26 cellular contexts compared by ENCODE assay signal in the genomic region with DNA sequence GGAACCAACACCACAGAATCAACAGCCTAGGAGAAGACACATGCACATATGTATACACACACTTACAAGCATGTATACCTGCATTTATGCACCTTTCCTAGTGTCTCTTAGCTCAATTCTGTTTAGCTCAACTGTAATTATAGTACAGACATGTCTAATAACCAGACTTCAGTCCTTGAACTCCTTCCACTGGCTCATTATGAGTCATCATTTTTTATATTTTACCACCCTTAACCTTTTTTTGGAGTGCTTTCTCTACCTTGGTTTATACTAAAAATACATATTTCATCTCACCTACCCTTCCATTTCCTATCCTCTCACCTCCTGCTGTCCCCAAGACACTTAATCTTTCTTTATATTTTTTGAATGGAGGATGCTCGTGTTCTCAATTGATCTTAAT.
"Had no signal": no experiment of that assay in that cellular context is flagged by ENCODE, and none has a peak within 500 bp of the region (broad histone marks: within the 10 kb centered on the region; RNA-seq: fewer than 3 reads in every experiment).

No MANE protein-coding gene starts in this region.

- ATAC-seq: activated naive CD4-positive, alpha-beta T cell treated with anti-CD3 and anti-CD28 coated beads, Interleukin-2, amount 50 U/mL, for 72 hours; gastroesophageal sphincter; heart right ventricle; WTC11 had no signal

- H3K4me1 Mint-ChIP-seq: activated CD4-positive, alpha-beta memory T cell treated with anti-CD3 and anti-CD28 coated beads, Interleukin-2, amount 10 ng/mL, durations not matched to agents 7 days and 5 days; activated CD4-positive, alpha-beta T cell treated with anti-CD3 and anti-CD28 coated beads, Interleukin-2, amount 10 ng/mL, durations not matched to agents 7 days and 5 days; activated naive CD4-positive, alpha-beta T cell treated with anti-CD3 and anti-CD28 coated beads, Interleukin-2, amount 10 ng/mL, durations not matched to agents 7 days and 5 days; activated naive CD8-positive, alpha-beta T cell treated with anti-CD3 and anti-CD28 coated beads, Interleukin-2, amount 10 ng/mL, durations not matched to agents 7 days and 5 days; brain; WTC11 had no signal

- H3K27me3 ChIP-seq: ascending aorta, breast epithelium, cardiac muscle cell, colonic mucosa, esophagus squamous epithelium, gastroesophageal sphincter, heart right ventricle had no signal

- H3K4me3 Mint-ChIP-seq: activated CD4-positive, alpha-beta memory T cell treated with anti-CD3 and anti-CD28 coated beads, Interleukin-2, amount 10 ng/mL, durations not matched to agents 7 days and 5 days; activated CD4-positive, alpha-beta T cell treated with anti-CD3 and anti-CD28 coated beads, Interleukin-2, amount 10 ng/mL, durations not matched to agents 7 days and 5 days; activated naive CD4-positive, alpha-beta T cell treated with anti-CD3 and anti-CD28 coated beads, Interleukin-2, amount 10 ng/mL, durations not matched to agents 7 days and 5 days; activated naive CD8-positive, alpha-beta T cell treated with anti-CD3 and anti-CD28 coated beads, Interleukin-2, amount 10 ng/mL, durations not matched to agents 7 days and 5 days; brain; WTC11 had no signal

- H3K9me3 ChIP-seq: ascending aorta, breast epithelium, colonic mucosa, esophagus squamous epithelium, gastroesophageal sphincter had no signal

- H3K27me3 Mint-ChIP-seq: activated CD4-positive, alpha-beta memory T cell treated with anti-CD3 and anti-CD28 coated beads, Interleukin-2, amount 10 ng/mL, durations not matched to agents 7 days and 5 days; activated CD4-positive, alpha-beta T cell treated with anti-CD3 and anti-CD28 coated beads, Interleukin-2, amount 10 ng/mL, durations not matched to agents 7 days and 5 days; activated naive CD4-positive, alpha-beta T cell treated with anti-CD3 and anti-CD28 coated beads, Interleukin-2, amount 10 ng/mL, durations not matched to agents 7 days and 5 days; activated naive CD8-positive, alpha-beta T cell treated with anti-CD3 and anti-CD28 coated beads, Interleukin-2, amount 10 ng/mL, durations not matched to agents 7 days and 5 days; brain had no signal

- H3K4me3 ChIP-seq: ascending aorta, breast epithelium, cardiac muscle cell, colonic mucosa, esophagus squamous epithelium, gastroesophageal sphincter, heart right ventricle had no signal

- H3K27ac ChIP-seq: ascending aorta, breast epithelium, cardiac muscle cell, colonic mucosa, epithelial cell of prostate, esophagus squamous epithelium, gastroesophageal sphincter, heart right ventricle, VCaP had no signal

- H3K36me3 ChIP-seq: colonic mucosa had no signal

- H3K4me1 ChIP-seq: ascending aorta, breast epithelium, colonic mucosa, esophagus squamous epithelium, gastroesophageal sphincter, heart right ventricle had no signal

- H3K27ac Mint-ChIP-seq: activated CD4-positive, alpha-beta memory T cell treated with anti-CD3 and anti-CD28 coated beads, Interleukin-2, amount 10 ng/mL, durations not matched to agents 7 days and 5 days; activated CD4-positive, alpha-beta T cell treated with anti-CD3 and anti-CD28 coated beads, Interleukin-2, amount 10 ng/mL, durations not matched to agents 7 days and 5 days; activated naive CD4-positive, alpha-beta T cell treated with anti-CD3 and anti-CD28 coated beads, Interleukin-2, amount 10 ng/mL, durations not matched to agents 7 days and 5 days; activated naive CD4-positive, alpha-beta T cell treated with anti-CD3 and anti-CD28 coated beads, Interleukin-2, amount 50 U/mL, for 72 hours; activated naive CD8-positive, alpha-beta T cell treated with anti-CD3 and anti-CD28 coated beads, Interleukin-2, amount 10 ng/mL, durations not matched to agents 7 days and 5 days; WTC11 had no signal

- H3K9me3 Mint-ChIP-seq: activated CD4-positive, alpha-beta memory T cell treated with anti-CD3 and anti-CD28 coated beads, Interleukin-2, amount 10 ng/mL, durations not matched to agents 7 days and 5 days; activated CD4-positive, alpha-beta T cell treated with anti-CD3 and anti-CD28 coated beads, Interleukin-2, amount 10 ng/mL, durations not matched to agents 7 days and 5 days; activated naive CD4-positive, alpha-beta T cell treated with anti-CD3 and anti-CD28 coated beads, Interleukin-2, amount 10 ng/mL, durations not matched to agents 7 days and 5 days; activated naive CD4-positive, alpha-beta T cell treated with anti-CD3 and anti-CD28 coated beads, Interleukin-2, amount 50 U/mL, for 72 hours had no signal

- DNase-seq: activated CD4-positive, alpha-beta memory T cell treated with anti-CD3 and anti-CD28 coated beads, Interleukin-2, amount 10 ng/mL, durations not matched to agents 7 days and 5 days; activated CD4-positive, alpha-beta T cell treated with anti-CD3 and anti-CD28 coated beads for 1 hour; activated CD4-positive, alpha-beta T cell treated with anti-CD3 and anti-CD28 coated beads for 4 hours; activated CD4-positive, alpha-beta T cell treated with anti-CD3 and anti-CD28 coated beads, Interleukin-2, amount 10 ng/mL, durations not matched to agents 7 days and 5 days; activated CD4-positive, alpha-beta T cell treated with anti-CD3 and anti-CD28 coated beads, Interleukin-2, amount 50 U/mL, for 4 hours; activated gamma-delta T cell; activated naive CD4-positive, alpha-beta T cell; activated naive CD4-positive, alpha-beta T cell treated with anti-CD3 and anti-CD28 coated beads, Interleukin-2, amount 10 ng/mL, durations not matched to agents 7 days and 5 days; activated naive CD8-positive, alpha-beta T cell treated with anti-CD3 and anti-CD28 coated beads, Interleukin-2, amount 10 ng/mL, durations not matched to agents 7 days and 5 days; activated T-cell treated with anti-CD3 and anti-CD28 coated beads, Interleukin-2, amount 50 U/mL, for 48 hours; central memory CD4-positive, alpha-beta T cell; cerebellar nuclear complex; colonic mucosa; effector CD8-positive, alpha-beta T cell; esophagus squamous epithelium; foreskin melanocyte; heart right ventricle had no signal
